Comparison of ENCODE assay signal across 1 cellular context in the genomic region with DNA sequence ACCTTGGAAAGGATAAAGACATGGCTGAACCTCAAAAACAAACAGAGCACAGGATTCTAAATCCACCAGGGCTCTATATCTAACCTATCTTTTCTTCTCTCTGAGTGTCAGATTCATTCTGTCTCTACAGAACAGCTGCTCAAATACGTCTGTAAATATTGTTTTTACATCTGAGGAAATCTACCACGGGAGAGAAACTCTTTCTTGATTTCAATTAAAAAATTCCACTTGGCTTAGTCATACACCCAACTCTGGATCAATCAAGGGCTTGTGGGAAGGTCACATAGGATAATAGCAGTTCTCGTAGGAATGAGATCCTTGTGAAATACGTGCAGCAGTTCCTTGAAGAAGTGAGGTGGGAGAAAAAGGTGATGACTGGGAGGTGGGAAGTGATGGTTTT.
A peak's percentile ranks its signal among the peaks of the same experiment; 100 is the strongest.
TF ChIP-seq lines count a peak whose summit lies in the region.

No MANE protein-coding gene starts in this region.

TF ChIP-seq in HCT116, 20 proteins besides CTCF, POLR2A, EP300 and RAD21 (continued from another document):
- TF ChIP-seq ZNF274 (IDR thresholded peaks at IDR 0.05; ENCODE audit: low read depth, low read length) (no peak), TCF7L2 (IDR thresholded peaks at IDR 0.05; ENCODE audit: borderline replicate concordance, extremely low read depth, insufficient read depth, insufficient read length) (peak; percentile 29)
